In the genomic region with DNA sequence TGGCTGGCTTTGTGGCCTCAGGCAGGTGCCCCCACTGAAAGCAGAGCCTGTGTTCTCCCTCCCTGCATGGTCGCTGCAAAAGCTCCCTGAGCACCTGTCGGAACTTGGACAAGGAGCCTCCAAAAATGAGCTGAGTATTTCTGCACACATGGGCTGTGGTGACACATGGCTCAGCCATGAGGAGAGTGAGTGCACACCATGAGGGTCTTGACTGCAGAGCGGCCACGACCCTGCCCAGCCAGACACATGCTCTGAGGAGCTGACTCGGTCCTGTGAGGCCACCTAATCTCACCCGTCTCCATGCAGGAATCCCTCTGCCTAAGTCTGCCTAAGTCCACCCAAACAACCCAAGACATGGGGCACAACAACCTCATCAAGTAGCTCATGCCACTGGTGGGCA, we compare ENCODE assay signal across 18 cellular contexts.
DNase-seq lines count a peak whose midpoint lies in the region; ATAC-seq, FAIRE-seq and TF ChIP-seq lines count a peak whose summit lies in the region.
"Had no signal": no experiment of that assay in that cellular context is flagged by ENCODE, and none has a peak within 500 bp of the region (broad histone marks: within the 10 kb centered on the region; RNA-seq: fewer than 3 reads in every experiment).

No MANE protein-coding gene starts in this region.

- CTCF ChIA-PET in activated CD4-positive, alpha-beta memory T cell treated with anti-CD3 and anti-CD28 coated beads for 36 hours (lab: Charles Lee), result no interaction called here
- CTCF ChIA-PET in activated CD4-positive, alpha-beta memory T cell treated with anti-CD3 and anti-CD28 coated beads, Interleukin-2, amount 10 ng/mL, durations not matched to agents 7 days and 5 days (lab: Charles Lee), result no interaction called here
- CTCF ChIA-PET in activated B cell treated with CpG ODN at 0.5 μM for 24 hours (lab: Charles Lee), result no interaction called here
- CTCF ChIA-PET in HepG2 (lab: Yijun Ruan, JAX; ENCODE audit: low intra/inter-chr PET ratio, low total read pairs), result no interaction called here

- TF ChIP-seq POLR2A in HepG2 (IDR thresholded peaks at IDR 0.05; ENCODE audit: insufficient read depth in 1 of 2, low read depth in 2 of 2, low read length in 2 of 2), result no peak

- POLR2A ChIA-PET in activated CD4-positive, alpha-beta memory T cell treated with anti-CD3 and anti-CD28 coated beads for 36 hours (lab: Charles Lee), result interaction anchor here (0.8 kb wide), 1 partner anchor 90 kb away, joined by 3 read pairs; no protein-coding TSS in a partner anchor
- POLR2A ChIA-PET in activated CD4-positive, alpha-beta memory T cell treated with anti-CD3 and anti-CD28 coated beads, Interleukin-2, amount 10 ng/mL, durations not matched to agents 7 days and 5 days (lab: Charles Lee), result interaction anchor here (0.7 kb wide), 1 partner anchor 13 kb away, joined by 3 read pairs; no protein-coding TSS in a partner anchor
- POLR2A ChIA-PET in activated B cell treated with CpG ODN at 0.5 μM for 24 hours (lab: Charles Lee), result no interaction called here
- POLR2A ChIA-PET in HepG2 (lab: Yijun Ruan, JAX), result no interaction called here
- POLR2A ChIA-PET in naive thymus-derived CD8-positive, alpha-beta T cell (lab: Charles Lee), result no interaction called here

- intact Hi-C loops in activated CD4-positive, alpha-beta memory T cell treated with anti-CD3 and anti-CD28 coated beads for 36 hours (cut with micrococcal nuclease), result loop anchor here (10.0 kb wide), 1 partner anchor 335 kb away; the partner anchor contains the start of genes CENPN and CMC2
- intact Hi-C loops in activated B cell treated with CpG ODN at 0.5 μM for 24 hours (cut with micrococcal nuclease) (loop anchor here (2.0 to 10.0 kb wide), 7 partner anchors 19 to 1915 kb away; partner anchors contain the start of genes CDYL2, CENPN, CMC2 and GAN), HepG2 (cut with micrococcal nuclease; ENCODE audit: unreplicated experiment) (no loop called here), lower lobe of right lung (cut with DNase I) (no loop called here)

- peak overlapping the region; percentile 40 for H3K27ac Mint-ChIP-seq in activated CD4-positive, alpha-beta memory T cell treated with anti-CD3 and anti-CD28 coated beads for 36 hours
- H3K27ac Mint-ChIP-seq in activated CD4-positive, alpha-beta memory T cell treated with anti-CD3 and anti-CD28 coated beads, Interleukin-2, amount 10 ng/mL, durations not matched to agents 7 days and 5 days, result no peak overlapping the region
- H3K27ac Mint-ChIP-seq in activated B cell treated with CpG ODN at 0.5 μM for 24 hours, result peak overlapping the region; percentile 71
- H3K27ac Mint-ChIP-seq in naive thymus-derived CD8-positive, alpha-beta T cell, result peak overlapping the region in 1 of 10 donors; percentile 34

- peak overlapping the region in 10 of 11 experiments; percentile 17 to 78 (median 60); a peak in 17 of 22 replicates for H3K27ac ChIP-seq in BLaER1 treated with 17β-estradiol and CSF1 and Interleukin-3, amounts not matched to agents 10 nM and 100 nM
- H3K27ac ChIP-seq in HepG2 (ENCODE audit: extremely low read length, insufficient read depth, low read length), result no peak overlapping the region
- no peak overlapping the region for H3K27ac ChIP-seq in lower lobe of right lung

- peaks cover 23% of the 10 kb centered on the region for H3K9me3 Mint-ChIP-seq in activated CD4-positive, alpha-beta memory T cell treated with anti-CD3 and anti-CD28 coated beads for 36 hours
- H3K9me3 Mint-ChIP-seq in activated CD4-positive, alpha-beta memory T cell treated with anti-CD3 and anti-CD28 coated beads, Interleukin-2, amount 10 ng/mL, durations not matched to agents 7 days and 5 days, result peaks cover 12% of the 10 kb centered on the region
- H3K9me3 Mint-ChIP-seq in activated B cell treated with CpG ODN at 0.5 μM for 24 hours, result no peaks in the 10 kb centered on the region
- peaks cover 0 to 2% (median 0%) of the 10 kb centered on the region in 9 donors for H3K9me3 Mint-ChIP-seq in naive thymus-derived CD8-positive, alpha-beta T cell

- peaks cover 14 to 48% (median 22%) of the 10 kb centered on the region in 11 experiments; a peak in 20 of 22 replicates for H3K9me3 ChIP-seq in BLaER1 treated with 17β-estradiol and CSF1 and Interleukin-3, amounts not matched to agents 10 nM and 100 nM (replicated peaks in 1 of 11)
- no peaks in the 10 kb centered on the region for H3K9me3 ChIP-seq in HepG2 (ENCODE audit: low read length)
- no peaks in the 10 kb centered on the region for H3K9me3 ChIP-seq in lower lobe of right lung

- ATAC-seq in activated B cell treated with CpG ODN at 0.5 μM for 24 hours (ENCODE audit: low read depth), result no peak
- no peak for ATAC-seq in HepG2
- no peak for ATAC-seq in naive thymus-derived CD8-positive, alpha-beta T cell
- ATAC-seq in lower lobe of right lung, result no peak

- no peaks in the 10 kb centered on the region for H3K27me3 Mint-ChIP-seq in activated CD4-positive, alpha-beta memory T cell treated with anti-CD3 and anti-CD28 coated beads for 36 hours
- H3K27me3 Mint-ChIP-seq in activated CD4-positive, alpha-beta memory T cell treated with anti-CD3 and anti-CD28 coated beads, Interleukin-2, amount 10 ng/mL, durations not matched to agents 7 days and 5 days, result no peaks in the 10 kb centered on the region
- peaks cover 14% of the 10 kb centered on the region for H3K27me3 Mint-ChIP-seq in activated B cell treated with CpG ODN at 0.5 μM for 24 hours
- peaks cover 0 to 4% (median 0%) of the 10 kb centered on the region in 5 donors for H3K27me3 Mint-ChIP-seq in naive thymus-derived CD8-positive, alpha-beta T cell

- no peak for TF ChIP-seq RAD21 in HepG2 (CRISPR knock-in tag; IDR thresholded peaks at IDR 0.05)

- H3K4me2 ChIP-seq in BLaER1 treated with 17β-estradiol and CSF1 and Interleukin-3, amounts not matched to agents 10 nM and 100 nM, result peak overlapping the region in 9 of 11 experiments; percentile 14 to 75 (median 55); a peak in 14 of 22 replicates
- no peak overlapping the region for H3K4me2 ChIP-seq in HepG2 (ENCODE audit: low read depth, low read length)

- no peaks in the 10 kb centered on the region for H3K79me2 ChIP-seq in HepG2 (ENCODE audit: insufficient read depth, low read length)

- H3K36me3 Mint-ChIP-seq in activated CD4-positive, alpha-beta memory T cell treated with anti-CD3 and anti-CD28 coated beads for 36 hours, result peaks cover 24% of the 10 kb centered on the region
- peaks cover 45% of the 10 kb centered on the region for H3K36me3 Mint-ChIP-seq in activated CD4-positive, alpha-beta memory T cell treated with anti-CD3 and anti-CD28 coated beads, Interleukin-2, amount 10 ng/mL, durations not matched to agents 7 days and 5 days (ENCODE audit: low read depth)
- H3K36me3 Mint-ChIP-seq in activated B cell treated with CpG ODN at 0.5 μM for 24 hours (ENCODE audit: low read depth), result no peaks in the 10 kb centered on the region
- peaks cover 2 to 4% (median 3%) of the 10 kb centered on the region in 3 donors for H3K36me3 Mint-ChIP-seq in naive thymus-derived CD8-positive, alpha-beta T cell

- H3K36me3 ChIP-seq in BLaER1 treated with 17β-estradiol and CSF1 and Interleukin-3, amounts not matched to agents 10 nM and 100 nM, result peaks cover 0 to 75% (median 18%) of the 10 kb centered on the region in 11 experiments; a peak in 15 of 22 replicates
- H3K36me3 ChIP-seq in HepG2 (replicated peaks in 1 of 2; ENCODE audit: control insufficient read depth in 1 of 2, insufficient read depth in 2 of 2, low read length in 2 of 2) (no peaks in the 10 kb centered on the region), lower lobe of right lung (no peaks in the 10 kb centered on the region)

- H3K4me1 Mint-ChIP-seq in activated CD4-positive, alpha-beta memory T cell treated with anti-CD3 and anti-CD28 coated beads for 36 hours (ENCODE audit: low read depth), result peaks cover 26% of the 10 kb centered on the region
- peaks cover 16% of the 10 kb centered on the region for H3K4me1 Mint-ChIP-seq in activated CD4-positive, alpha-beta memory T cell treated with anti-CD3 and anti-CD28 coated beads, Interleukin-2, amount 10 ng/mL, durations not matched to agents 7 days and 5 days
- H3K4me1 Mint-ChIP-seq in activated B cell treated with CpG ODN at 0.5 μM for 24 hours, result peaks cover 42% of the 10 kb centered on the region
- H3K4me1 Mint-ChIP-seq in naive thymus-derived CD8-positive, alpha-beta T cell, result peaks cover 5 to 28% (median 12%) of the 10 kb centered on the region in 4 donors

- peaks cover 0 to 50% (median 8%) of the 10 kb centered on the region in 11 experiments; a peak in 10 of 22 replicates for H4K20me1 ChIP-seq in BLaER1 treated with 17β-estradiol and CSF1 and Interleukin-3, amounts not matched to agents 10 nM and 100 nM
- H4K20me1 ChIP-seq in HepG2 (ENCODE audit: insufficient read depth, low read length), result no peaks in the 10 kb centered on the region

- H3K27me3 ChIP-seq in BLaER1 treated with 17β-estradiol and CSF1 and Interleukin-3, amounts not matched to agents 10 nM and 100 nM, result no peaks in the 10 kb centered on the region
- H3K27me3 ChIP-seq in HepG2 (ENCODE audit: control insufficient read depth in 1 of 2, insufficient read depth in 2 of 2, low read length in 2 of 2) (peaks cover 0 to 17% of the 10 kb centered on the region in 2 experiments; a peak in 2 of 5 replicates), lower lobe of right lung (ENCODE audit: low read depth) (no peaks in the 10 kb centered on the region)

- BruUV-seq in HepG2 (replicated peaks; lab: Mats Ljungman, UMichigan), result no TSS peak

- TF ChIP-seq CTCF in activated B cell treated with CpG ODN at 0.5 μM for 24 hours (IDR thresholded peaks at IDR 0.05) (no peak), HepG2 (CRISPR knock-in tag; IDR thresholded peaks at IDR 0.05) (no peak), lower lobe of right lung (IDR thresholded peaks at IDR 0.05) (no peak)

- H3K4me3 Mint-ChIP-seq in activated CD4-positive, alpha-beta memory T cell treated with anti-CD3 and anti-CD28 coated beads for 36 hours, result no peak overlapping the region
- no peak overlapping the region for H3K4me3 Mint-ChIP-seq in activated CD4-positive, alpha-beta memory T cell treated with anti-CD3 and anti-CD28 coated beads, Interleukin-2, amount 10 ng/mL, durations not matched to agents 7 days and 5 days
- H3K4me3 Mint-ChIP-seq in activated B cell treated with CpG ODN at 0.5 μM for 24 hours, result no peak overlapping the region
- no peak overlapping the region for H3K4me3 Mint-ChIP-seq in naive thymus-derived CD8-positive, alpha-beta T cell

- H3K4me1 ChIP-seq in BLaER1 treated with 17β-estradiol and CSF1 and Interleukin-3, amounts not matched to agents 10 nM and 100 nM, result peaks cover 20 to 81% (median 26%) of the 10 kb centered on the region in 10 experiments
- H3K4me1 ChIP-seq in HepG2 (ENCODE audit: insufficient read depth, low read length), result no peaks in the 10 kb centered on the region
- no peaks in the 10 kb centered on the region for H3K4me1 ChIP-seq in lower lobe of right lung

- DNase-seq in activated CD4-positive, alpha-beta memory T cell treated with anti-CD3 and anti-CD28 coated beads for 36 hours, result no peak
- no peak for DNase-seq in activated CD4-positive, alpha-beta memory T cell treated with anti-CD3 and anti-CD28 coated beads, Interleukin-2, amount 10 ng/mL, durations not matched to agents 7 days and 5 days
- DNase-seq in activated B cell treated with CpG ODN at 0.5 μM for 24 hours (no peak), HepG2 (ENCODE audit: low spot score) (no peak), lower lobe of right lung (no peak), SW480 (ENCODE audit: low spot score) (no peak)
- no peak for DNase-seq in naive thymus-derived CD8-positive, alpha-beta T cell
- DNase-seq: C1 segment of cervical spinal cord, DMS79 treated with DMSO at 0.1 percent for 48 hours, GOT3, KBM-7, NCI-H1105, NCI-H2081 treated with DMSO at 0.1 percent for 48 hours, NCI-H510A, NCI-H748 treated with DMSO at 0.1 percent for 48 hours, SHP77 had no signal

- no peak for TF ChIP-seq EP300 in HepG2 (IDR thresholded peaks at IDR 0.05; ENCODE audit: low read depth in 2 of 2, low read length in 2 of 2)
- no peak for TF ChIP-seq EP300 in HepG2 (CRISPR knock-in tag; IDR thresholded peaks at IDR 0.05; ENCODE audit: borderline replicate concordance)

- no peak for FAIRE-seq in HepG2 (lab: Jason Lieb, UNC)
- FAIRE-seq: A204.1 had no signal

- H3K9ac ChIP-seq in BLaER1 treated with 17β-estradiol and CSF1 and Interleukin-3, amounts not matched to agents 10 nM and 100 nM, result 0 out of 22 replicates have a peak overlapping the region, but pooled peaks of 2 of the 11 experiments have one; percentile 36 to 42
- H3K9ac ChIP-seq in HepG2 (ENCODE audit: insufficient read depth, low read depth, low read length), result no peak overlapping the region

- no peak overlapping the region for H2AFZ ChIP-seq in HepG2 (ENCODE audit: low read length)

- in situ Hi-C loops in HepG2 (cut with HindIII; ENCODE audit: extremely low pct_ligation_motif_present, low pct_unique_long_range_greater_than_20kb), result no loop called here

- no CpG with 5 or more reads among the region's 6 CpGs for WGBS in HepG2 (ENCODE audit: low lambda C conversion rate)

- 0 out of 20 replicates have a peak overlapping the region, but pooled peaks of 2 of the 10 experiments have one; percentile 5 to 15 for H3K4me3 ChIP-seq in BLaER1 treated with 17β-estradiol and CSF1 and Interleukin-3, amounts not matched to agents 10 nM and 100 nM
- no peak overlapping the region for H3K4me3 ChIP-seq in HepG2 (replicated peaks in 1 of 3; ENCODE audit: insufficient read depth in 1 of 3, low read depth in 2 of 3, low read length in 3 of 3)
- H3K4me3 ChIP-seq in lower lobe of right lung, result no peak overlapping the region

Comparison
In these comparisons a context has a peak if more than half of its experiments do, and no peak if none do; other contexts are left out.
1. H3K27ac ChIP-seq: peak in BLaER1 treated with 17β-estradiol and CSF1 and Interleukin-3, amounts not matched to agents 10 nM and 100 nM (10 of 11); none in HepG2 (single experiment) and lower lobe of right lung (single experiment).
2. POLR2A ChIA-PET loops: an anchor here in activated CD4-positive, alpha-beta memory T cell treated with anti-CD3 and anti-CD28 coated beads for 36 hours (0.8 kb wide) and activated CD4-positive, alpha-beta memory T cell treated with anti-CD3 and anti-CD28 coated beads, Interleukin-2, amount 10 ng/mL, durations not matched to agents 7 days and 5 days (0.7 kb wide); none called in activated B cell treated with CpG ODN at 0.5 μM for 24 hours, HepG2 and naive thymus-derived CD8-positive, alpha-beta T cell.
3. intact Hi-C loops: an anchor here in activated CD4-positive, alpha-beta memory T cell treated with anti-CD3 and anti-CD28 coated beads for 36 hours (10.0 kb wide) and activated B cell treated with CpG ODN at 0.5 μM for 24 hours (2.0 to 10.0 kb wide); none called in HepG2 and lower lobe of right lung.